ENCODE assay signal across 1 cellular context in the genomic region with DNA sequence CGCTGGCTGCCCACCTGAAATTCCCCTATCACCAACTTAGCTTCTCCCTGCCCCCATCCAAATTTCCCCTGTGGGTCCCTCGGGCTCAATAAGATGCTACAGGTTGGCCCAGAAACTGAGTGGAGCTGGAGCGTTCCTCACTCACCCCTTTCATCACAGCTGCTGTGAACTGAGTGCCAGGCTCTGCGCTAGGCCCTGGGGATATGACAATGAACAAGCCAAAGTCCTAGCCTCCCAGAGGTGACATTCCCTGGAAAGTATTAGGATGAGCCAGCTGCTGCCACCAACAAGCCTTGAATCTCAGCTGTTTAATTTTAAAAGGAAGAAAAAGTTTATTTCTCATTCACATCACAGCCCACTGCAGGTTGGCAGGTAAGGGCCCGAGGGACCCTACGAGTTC.
TF ChIP-seq lines count a peak whose summit lies in the region.

No MANE protein-coding gene starts in this region.

TF ChIP-seq in H1, 55 proteins besides CTCF, POLR2A, EP300 and RAD21 (continued from another document):
- TF ChIP-seq JUN (IDR thresholded peaks at IDR 0.05; ENCODE audit: low read depth, low read length) (no peak), SUZ12 (IDR thresholded peaks at IDR 0.05; ENCODE audit: low read length) (no peak), NANOG (IDR thresholded peaks at IDR 0.05; ENCODE audit: insufficient read depth, low read depth, low read length, poor library complexity, severe bottlenecking) (no peak), HDAC6 (IDR thresholded peaks at IDR 0.05; ENCODE audit: low read depth, low read length) (no peak), SIN3A (conservative IDR thresholded peaks at IDR 0.05 in 1 of 2, IDR thresholded peaks at IDR 0.05 in 1 of 2; ENCODE audit: low read depth in 1 of 2, low read length in 2 of 2) (no peak), BACH1 (IDR thresholded peaks at IDR 0.05; ENCODE audit: low read length) (no peak), HDAC2 (IDR thresholded peaks at IDR 0.05; ENCODE audit: borderline replicate concordance in 1 of 2, low read depth in 2 of 2, low read length in 2 of 2) (no peak), RXRA (IDR thresholded peaks at IDR 0.05; ENCODE audit: insufficient read depth, low read depth, low read length) (no peak), SP4 (IDR thresholded peaks at IDR 0.05; ENCODE audit: low read length) (no peak), MAFK (IDR thresholded peaks at IDR 0.05; ENCODE audit: low read depth, low read length) (no peak), RFX5 (IDR thresholded peaks at IDR 0.05; ENCODE audit: borderline replicate concordance, low read depth, low read length) (no peak)
TF ChIP-seq in H1: peak in this region for 0.
